14 cellular contexts compared by ENCODE assay signal in the genomic region with DNA sequence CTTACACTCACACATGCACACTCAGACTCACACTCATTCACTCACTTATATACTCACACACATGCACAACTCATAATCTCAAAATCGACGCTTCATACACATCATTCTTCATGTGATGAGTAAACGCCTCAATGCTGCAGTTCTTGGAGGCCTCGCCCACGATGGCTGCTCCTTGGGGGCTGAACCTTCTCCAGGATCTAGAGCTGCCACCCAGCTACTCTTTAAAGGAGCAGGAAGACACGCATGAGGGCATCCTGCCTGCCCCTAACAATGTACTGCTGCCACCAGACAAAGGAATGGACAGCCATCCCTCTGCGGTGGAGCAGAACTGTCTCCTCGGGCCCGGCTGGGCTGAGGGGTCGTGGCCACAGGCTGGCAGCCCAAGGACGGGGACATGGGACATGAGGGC. TPM values are rescaled to one million over a fixed set of nuclear protein-coding genes. Genes with fewer than 3 reads are reported as not detected.
A peak's percentile ranks its signal among the peaks of the same experiment; 100 is the strongest.
DNase-seq lines count a peak whose midpoint lies in the region; ATAC-seq and TF ChIP-seq lines count a peak whose summit lies in the region.
"Had no signal": no experiment of that assay in that cellular context is flagged by ENCODE, and none has a peak within 500 bp of the region (broad histone marks: within the 10 kb centered on the region; RNA-seq: fewer than 3 reads in every experiment).

No MANE protein-coding gene starts in this region.

- 59% methylated on average over 11 of the region's 11 CpGs for WGBS in right cardiac atrium

- H3K4me1 ChIP-seq in right atrium auricular region (peaks cover 0 to 12% of the 10 kb centered on the region in 2 donors), right cardiac atrium (ENCODE audit: control insufficient read depth, insufficient read depth, low read length) (peaks cover 5% of the 10 kb centered on the region)
- H3K4me1 ChIP-seq: vagina had no signal

- H3K27ac ChIP-seq in right atrium auricular region (no peak overlapping the region), right cardiac atrium (ENCODE audit: low read length) (no peak overlapping the region)
- H3K27ac ChIP-seq: cardiac muscle cell, ovary, SK-N-MC, vagina had no signal

- TF ChIP-seq CTCF in right atrium auricular region (IDR thresholded peaks at IDR 0.05) (no peak), chondrocyte (IDR thresholded peaks at IDR 0.05) (no peak)

- H3K4me3 Mint-ChIP-seq in activated naive CD8-positive, alpha-beta T cell, result peak overlapping the region; percentile 50
- peak overlapping the region in 8 of 10 donors; percentile 8 to 87 (median 74) for H3K4me3 Mint-ChIP-seq in naive thymus-derived CD8-positive, alpha-beta T cell
- H3K4me3 Mint-ChIP-seq in chondrocyte (ENCODE audit: unreplicated experiment), result no peak overlapping the region

- peak; percentile 44 for DNase-seq in right atrium auricular region (ENCODE audit: low spot score)
- DNase-seq in left ventricle myocardium superior, result no peak
- DNase-seq in naive thymus-derived CD8-positive, alpha-beta T cell, result peak in 4 of 10 donors; percentile 19 to 61 (median 24)
- no peak for DNase-seq in chondrocyte (ENCODE audit: low spot score)
- DNase-seq in NCI-H187 (lab: John Stamatoyannopoulos, UW), result no peak
- DNase-seq in right cardiac atrium, result no peak
- DNase-seq: ACHN, NCI-H446 treated with DMSO at 0.1 percent for 48 hours, ovary had no signal

- no peaks in the 10 kb centered on the region for H3K27me3 Mint-ChIP-seq in activated naive CD8-positive, alpha-beta T cell
- H3K27me3 Mint-ChIP-seq in naive thymus-derived CD8-positive, alpha-beta T cell, result no peaks in the 10 kb centered on the region
- peaks cover 17% of the 10 kb centered on the region for H3K27me3 Mint-ChIP-seq in chondrocyte (ENCODE audit: low read depth)

- no peaks in the 10 kb centered on the region for H3K9me3 Mint-ChIP-seq in activated naive CD8-positive, alpha-beta T cell (ENCODE audit: low read depth)
- H3K9me3 Mint-ChIP-seq in naive thymus-derived CD8-positive, alpha-beta T cell, result peaks cover 0 to 2% (median 0%) of the 10 kb centered on the region in 9 donors
- H3K9me3 Mint-ChIP-seq in chondrocyte (ENCODE audit: low read depth), result no peaks in the 10 kb centered on the region

- H3K9me3 ChIP-seq in right atrium auricular region (no peaks in the 10 kb centered on the region), right cardiac atrium (ENCODE audit: control insufficient read depth, low read length) (no peaks in the 10 kb centered on the region)
- H3K9me3 ChIP-seq: ovary, vagina had no signal

- H3K27me3 ChIP-seq in right atrium auricular region, result no peaks in the 10 kb centered on the region
- no peaks in the 10 kb centered on the region for H3K27me3 ChIP-seq in right cardiac atrium (ENCODE audit: control insufficient read depth, insufficient read depth)
- H3K27me3 ChIP-seq: cardiac muscle cell, ovary, vagina had no signal

- no peak overlapping the region for H3K27ac Mint-ChIP-seq in activated naive CD8-positive, alpha-beta T cell
- H3K27ac Mint-ChIP-seq in naive thymus-derived CD8-positive, alpha-beta T cell, result peak overlapping the region in 1 of 10 donors; percentile 98
- H3K27ac Mint-ChIP-seq in chondrocyte (ENCODE audit: unreplicated experiment), result no peak overlapping the region

- H3K36me3 ChIP-seq in right atrium auricular region, result no peaks in the 10 kb centered on the region
- H3K36me3 ChIP-seq: cardiac muscle cell, ovary, vagina had no signal

- POLR2A ChIA-PET in naive thymus-derived CD8-positive, alpha-beta T cell (lab: Charles Lee), result interaction anchor here (0.6 to 4.2 kb wide), 2 partner anchors 23 to 112 kb away, joined by 4 to 25 read pairs; no protein-coding TSS in a partner anchor

- intact Hi-C loops in left ventricle myocardium superior (cut with micrococcal nuclease), result no loop called here
- intact Hi-C loops in right cardiac atrium (cut with DNase I), result no loop called here

- H3K4me3 ChIP-seq in right atrium auricular region (no peak overlapping the region), right cardiac atrium (ENCODE audit: low read length) (no peak overlapping the region)
- H3K4me3 ChIP-seq: cardiac muscle cell, ovary, SK-N-MC, vagina had no signal

- H3K4me1 Mint-ChIP-seq in activated naive CD8-positive, alpha-beta T cell (ENCODE audit: low read depth), result peaks cover 59% of the 10 kb centered on the region
- H3K4me1 Mint-ChIP-seq in naive thymus-derived CD8-positive, alpha-beta T cell, result peaks cover 4 to 60% (median 26%) of the 10 kb centered on the region in 4 donors
- H3K4me1 Mint-ChIP-seq in chondrocyte (ENCODE audit: low read depth), result no peaks in the 10 kb centered on the region

- H3K36me3 Mint-ChIP-seq in activated naive CD8-positive, alpha-beta T cell, result peaks cover 7% of the 10 kb centered on the region
- H3K36me3 Mint-ChIP-seq in naive thymus-derived CD8-positive, alpha-beta T cell, result no peaks in the 10 kb centered on the region
- H3K36me3 Mint-ChIP-seq in chondrocyte (ENCODE audit: low read depth), result no peaks in the 10 kb centered on the region

- ATAC-seq in left ventricle myocardium superior (no peak), right cardiac atrium (no peak), GM21717 (IDR thresholded peaks at IDR 0.05; ENCODE audit: unreplicated experiment) (no peak)
- no peak for ATAC-seq in naive thymus-derived CD8-positive, alpha-beta T cell

RNA-seq across cellular contexts. Expression of a gene that starts 35.4 kb away (rescaled TPM):
- total RNA-seq in right atrium auricular region (not detected), left ventricle myocardium superior (not detected), chondrocyte (not detected in 3 replicates), right cardiac atrium (not detected)
- not detected for total RNA-seq in naive thymus-derived CD8-positive, alpha-beta T cell
- polyA plus RNA-seq in naive thymus-derived CD8-positive, alpha-beta T cell, result not detected
- not detected for polyA plus RNA-seq in right cardiac atrium
- total RNA-seq: cardiac muscle cell, ovary, vagina had no signal
- polyA plus RNA-seq: cardiac muscle cell, ovary had no signal

RNA-seq across cellular contexts. Expression of a gene that starts 38.7 kb away (rescaled TPM):
- total RNA-seq in right atrium auricular region, result not detected
- total RNA-seq in left ventricle myocardium superior, result not detected
- total RNA-seq in naive thymus-derived CD8-positive, alpha-beta T cell, result not detected
- polyA plus RNA-seq in naive thymus-derived CD8-positive, alpha-beta T cell, result not detected
- total RNA-seq in chondrocyte, result not detected in 3 replicates
- not detected for total RNA-seq in right cardiac atrium
- polyA plus RNA-seq in right cardiac atrium, result not detected
- total RNA-seq: cardiac muscle cell, vagina had no signal
- polyA plus RNA-seq: cardiac muscle cell, ovary had no signal
